ENCODE assay signal across 9 cellular contexts in genomic region chr2:25493207-25493606, GRCh38.
"Had no signal": no experiment of that assay in that cellular context is flagged by ENCODE, and none has a peak within 500 bp of the region (broad histone marks: within the 10 kb centered on the region; RNA-seq: fewer than 3 reads in every experiment).

No MANE protein-coding gene starts in this region.

- H3K9ac ChIP-seq: GM23248 had no signal

- H3K27me3 Mint-ChIP-seq: IgD-negative memory B cell had no signal

- H3K4me3 ChIP-seq: GM23248, HAP-1 had no signal

- H3K27ac ChIP-seq: GM23248 had no signal

- ATAC-seq: HCT116 had no signal

- H3K4me3 Mint-ChIP-seq: HFFc6, IgD-negative memory B cell had no signal

- H3K9me3 Mint-ChIP-seq: HFFc6, IgD-negative memory B cell had no signal

- DNase-seq: GM23248, GOT3, H7, HFFc6, KG1 had no signal

- FAIRE-seq: HTR-8/SVneo had no signal

- H3K36me3 ChIP-seq: HAP-1 had no signal

- H3K27ac Mint-ChIP-seq: HFFc6, IgD-negative memory B cell had no signal

- H3K9me3 ChIP-seq: HAP-1 had no signal

- H2AFZ ChIP-seq: GM23248 had no signal
